In genomic region chr15:85562824-85563223, GRCh38 we compare ENCODE assay signal across 16 cellular contexts.
"Had no signal": no experiment of that assay in that cellular context is flagged by ENCODE, and none has a peak within 500 bp of the region (broad histone marks: within the 10 kb centered on the region; RNA-seq: fewer than 3 reads in every experiment).

No MANE protein-coding gene starts in this region.

- H3K4me3 Mint-ChIP-seq: activated B cell treated with CpG ODN at 0.5 μM for 24 hours; activated CD4-positive, alpha-beta memory T cell treated with anti-CD3 and anti-CD28 coated beads for 36 hours; activated naive CD8-positive, alpha-beta T cell treated with anti-CD3 and anti-CD28 coated beads, Interleukin-2, amount 10 ng/mL, durations not matched to agents 7 days and 5 days; natural killer cell treated with Interleukin-12 subunit alpha and Interleukin-12 subunit beta and Interleukin-15 and Interleukin-18, amount 100 ng/mL, for 72 hours had no signal

- DNase-seq: activated B cell treated with CpG ODN at 0.5 μM for 24 hours; activated CD4-positive, alpha-beta memory T cell treated with anti-CD3 and anti-CD28 coated beads for 36 hours; activated CD4-positive, alpha-beta T cell treated with anti-CD3 and anti-CD28 coated beads for 4 hours; activated naive CD4-positive, alpha-beta T cell; activated naive CD8-positive, alpha-beta T cell treated with anti-CD3 and anti-CD28 coated beads, Interleukin-2, amount 10 ng/mL, durations not matched to agents 7 days and 5 days; activated T-cell treated with anti-CD3 and anti-CD28 coated beads for 4 hours; brain microvascular endothelial cell; central memory CD4-positive, alpha-beta T cell; foreskin melanocyte; head of caudate nucleus; kidney; stimulated activated CD4-positive, alpha-beta T cell treated with anti-CD3 and anti-CD28 coated beads, Interleukin-12 subunit alpha, Interleukin-12 subunit beta, amount 100 ng/mL, for 4 hours; stimulated activated CD4-positive, alpha-beta T cell treated with anti-CD3 and anti-CD28 coated beads, Interleukin-2, amount 100 ng/mL, for 24 hours; stimulated activated naive CD8-positive, alpha-beta T cell treated with anti-CD3 and anti-CD28 coated beads, Interleukin-15, Interleukin-2, amounts not matched to agents 100 U/mL and 50 U/mL, for 24 hours had no signal

- H3K9me3 Mint-ChIP-seq: activated B cell treated with CpG ODN at 0.5 μM for 24 hours; activated CD4-positive, alpha-beta memory T cell treated with anti-CD3 and anti-CD28 coated beads for 36 hours; activated naive CD8-positive, alpha-beta T cell treated with anti-CD3 and anti-CD28 coated beads, Interleukin-2, amount 10 ng/mL, durations not matched to agents 7 days and 5 days; natural killer cell treated with Interleukin-12 subunit alpha and Interleukin-12 subunit beta and Interleukin-15 and Interleukin-18, amount 100 ng/mL, for 72 hours had no signal

- ATAC-seq: natural killer cell treated with Interleukin-12 subunit alpha and Interleukin-12 subunit beta and Interleukin-15 and Interleukin-18, amount 100 ng/mL, for 72 hours; stimulated activated naive CD8-positive, alpha-beta T cell treated with anti-CD3 and anti-CD28 coated beads, Interleukin-15, Interleukin-2, amounts not matched to agents 100 U/mL and 50 U/mL, for 24 hours had no signal

- H3K27ac Mint-ChIP-seq: activated B cell treated with CpG ODN at 0.5 μM for 24 hours; activated CD4-positive, alpha-beta memory T cell treated with anti-CD3 and anti-CD28 coated beads for 36 hours; activated naive CD8-positive, alpha-beta T cell treated with anti-CD3 and anti-CD28 coated beads, Interleukin-2, amount 10 ng/mL, durations not matched to agents 7 days and 5 days; natural killer cell treated with Interleukin-12 subunit alpha and Interleukin-12 subunit beta and Interleukin-15 and Interleukin-18, amount 100 ng/mL, for 72 hours had no signal

- H3K27me3 ChIP-seq: brain microvascular endothelial cell, neutrophil had no signal

- H3K27me3 Mint-ChIP-seq: activated B cell treated with CpG ODN at 0.5 μM for 24 hours; activated CD4-positive, alpha-beta memory T cell treated with anti-CD3 and anti-CD28 coated beads for 36 hours; activated naive CD8-positive, alpha-beta T cell treated with anti-CD3 and anti-CD28 coated beads, Interleukin-2, amount 10 ng/mL, durations not matched to agents 7 days and 5 days; natural killer cell treated with Interleukin-12 subunit alpha and Interleukin-12 subunit beta and Interleukin-15 and Interleukin-18, amount 100 ng/mL, for 72 hours had no signal

- H3K36me3 Mint-ChIP-seq: natural killer cell treated with Interleukin-12 subunit alpha and Interleukin-12 subunit beta and Interleukin-15 and Interleukin-18, amount 100 ng/mL, for 72 hours had no signal

- H3K36me3 ChIP-seq: brain microvascular endothelial cell, neutrophil had no signal

- H3K27ac ChIP-seq: brain microvascular endothelial cell had no signal

- H3K9me3 ChIP-seq: neutrophil had no signal
